Comparison of ENCODE assay signal across 9 cellular contexts in genomic region chr12:26239508-26240328, GRCh38. TPM values are rescaled to one million over a fixed set of nuclear protein-coding genes. Genes with fewer than 3 reads are reported as not detected.
DNase-seq lines count a peak whose midpoint lies in the region; ATAC-seq and TF ChIP-seq lines count a peak whose summit lies in the region.
"Had no signal": no experiment of that assay in that cellular context is flagged by ENCODE, and none has a peak within 500 bp of the region (broad histone marks: within the 10 kb centered on the region; RNA-seq: fewer than 3 reads in every experiment).

No MANE protein-coding gene starts in this region.

- peak; percentile 85 for DNase-seq in BJ (ENCODE audit: low read depth)
- peak; percentile 48 for DNase-seq in NT2/D1 (ENCODE audit: low read depth, low spot score)
- peak; percentile 94 for DNase-seq in epithelial cell of proximal tubule (ENCODE audit: low read depth)
- no peak for DNase-seq in omental fat pad (ENCODE audit: low spot score)
- DNase-seq in activated CD4-positive, CD25-positive, alpha-beta regulatory T cell (lab: John Stamatoyannopoulos, UW): no peak
- no peak for DNase-seq in activated naive CD8-positive, alpha-beta T cell treated with anti-CD3 and anti-CD28 coated beads for 36 hours
- DNase-seq: GF-D8 had no signal

- ATAC-seq in omental fat pad (ENCODE audit: low FRiP score) (peak; percentile 70), GM21825 (IDR thresholded peaks at IDR 0.05; ENCODE audit: unreplicated experiment) (no peak), HG03520 (IDR thresholded peaks at IDR 0.05; ENCODE audit: unreplicated experiment) (no peak)

- POLR2A ChIA-PET in BJ (lab: Charles Lee): no interaction called here

- no peak for TF ChIP-seq CTCF in BJ (IDR thresholded peaks at IDR 0.05; ENCODE audit: insufficient read depth, low read depth, low read length)
- TF ChIP-seq CTCF in epithelial cell of proximal tubule (conservative IDR thresholded peaks at IDR 0.05; ENCODE audit: low read depth, low read length): no peak
- TF ChIP-seq CTCF in omental fat pad (IDR thresholded peaks at IDR 0.05): no peak

- H3K27ac Mint-ChIP-seq in activated naive CD8-positive, alpha-beta T cell treated with anti-CD3 and anti-CD28 coated beads for 36 hours: no peak overlapping the region

- no peaks in the 10 kb centered on the region for H3K36me3 Mint-ChIP-seq in activated naive CD8-positive, alpha-beta T cell treated with anti-CD3 and anti-CD28 coated beads for 36 hours

- H3K27me3 ChIP-seq in BJ (ENCODE audit: control insufficient read depth, insufficient read depth, low read length) (peaks cover 2% of the 10 kb centered on the region), NT2/D1 (ENCODE audit: insufficient read depth, insufficient read length) (peaks cover 23% of the 10 kb centered on the region)

- peaks cover 41% of the 10 kb centered on the region for H3K27me3 Mint-ChIP-seq in activated naive CD8-positive, alpha-beta T cell treated with anti-CD3 and anti-CD28 coated beads for 36 hours

- H3K9me3 Mint-ChIP-seq in activated naive CD8-positive, alpha-beta T cell treated with anti-CD3 and anti-CD28 coated beads for 36 hours: peaks cover 2% of the 10 kb centered on the region

- no peaks in the 10 kb centered on the region for H3K9me3 ChIP-seq in NT2/D1 (ENCODE audit: insufficient read depth, low read length)

- H3K36me3 ChIP-seq in BJ (ENCODE audit: control insufficient read depth, insufficient read depth, low read length) (no peaks in the 10 kb centered on the region), NT2/D1 (ENCODE audit: insufficient read depth, insufficient read length, low read length) (no peaks in the 10 kb centered on the region)

- no peak overlapping the region for H3K4me3 Mint-ChIP-seq in activated naive CD8-positive, alpha-beta T cell treated with anti-CD3 and anti-CD28 coated beads for 36 hours

- CTCF ChIA-PET in BJ (lab: Yijun Ruan, JAX): interaction anchor here (1.2 to 1.4 kb wide), 3 partner anchors 13 to 143 kb away, joined by 3 to 5 read pairs (median 4); no protein-coding TSS in a partner anchor

- H3K4me3 ChIP-seq in BJ (ENCODE audit: low read depth, low read length) (no peak overlapping the region), NT2/D1 (ENCODE audit: insufficient read length, low read depth) (no peak overlapping the region), epithelial cell of proximal tubule (ENCODE audit: low read depth, low read length) (no peak overlapping the region)

- no peak overlapping the region for H3K9ac ChIP-seq in NT2/D1 (ENCODE audit: insufficient read length, low read depth)

- peaks cover 5% of the 10 kb centered on the region for H3K4me1 ChIP-seq in NT2/D1 (ENCODE audit: insufficient read depth, insufficient read length)

- H3K4me1 Mint-ChIP-seq in activated naive CD8-positive, alpha-beta T cell treated with anti-CD3 and anti-CD28 coated beads for 36 hours: no peaks in the 10 kb centered on the region

RNA-seq across cellular contexts. Expression of gene SSPN, which starts 44.3 kb away (rescaled TPM):
- 29.8 and 37.6 TPM in 2 replicates for polyA plus RNA-seq in BJ (2011; rRNA removed)
- 51.8 and 70.6 TPM in 2 replicates for polyA minus RNA-seq in BJ (2011; rRNA and poly(A)+ RNA removed)
- 0.43 and 1.6 TPM in 2 replicates for total RNA-seq in epithelial cell of proximal tubule
- total RNA-seq in omental fat pad: 10 to 100 TPM; 14.1 to 20.2 (median 16.1) TPM
- total RNA-seq in activated naive CD8-positive, alpha-beta T cell treated with anti-CD3 and anti-CD28 coated beads for 36 hours: not detected

Comparison
In these comparisons a context has a peak if more than half of its experiments do, and no peak if none do; other contexts are left out.
1. DNase-seq: peak in BJ (single experiment), NT2/D1 (single experiment) and epithelial cell of proximal tubule (single experiment); none in omental fat pad (single experiment), activated CD4-positive, CD25-positive, alpha-beta regulatory T cell (0 of 4) and activated naive CD8-positive, alpha-beta T cell treated with anti-CD3 and anti-CD28 coated beads for 36 hours (single experiment).